In genomic region chr7:55432937-55433784, GRCh38 we compare ENCODE assay signal across 8 cellular contexts.
DNase-seq lines count a peak whose midpoint lies in the region; ATAC-seq and TF ChIP-seq lines count a peak whose summit lies in the region.

No MANE protein-coding gene starts in this region.

- TF ChIP-seq CTCF in A673 (conservative IDR thresholded peaks at IDR 0.05; ENCODE audit: low read depth, low read length) (peak; percentile 53), GM12872 (IDR thresholded peaks at IDR 0.05; ENCODE audit: insufficient read depth, low read depth, low read length) (peak; percentile 71), uterus (IDR thresholded peaks at IDR 0.05) (peak in 3 of 4 experiments; percentile 21 to 29 (median 26))

- peak; percentile 31 for DNase-seq in A673 (ENCODE audit: low spot score)
- peak; percentile 36 for DNase-seq in NCI-H2081 treated with DMSO at 0.1 percent for 48 hours (lab: John Stamatoyannopoulos, UW)
- no peak for DNase-seq in activated naive CD8-positive, alpha-beta T cell treated with anti-CD3 and anti-CD28 coated beads, Interleukin-2, amount 50 U/mL, for 24 hours
- DNase-seq in immature natural killer cell: peak in 2 of 3 donors; percentile 4 to 12
- DNase-seq in uterus: no peak
- DNase-seq in amygdala (lab: John Stamatoyannopoulos, UW): no peak

- H3K4me3 ChIP-seq in A673 (ENCODE audit: low read depth, low read length, poor library complexity, severe bottlenecking) (no peak overlapping the region), uterus (no peak overlapping the region)

- intact Hi-C loops in A673 (cut with micrococcal nuclease; ENCODE audit: unreplicated experiment) (no loop called here), uterus (cut with DNase I; ENCODE audit: low total_unique reads) (no loop called here)

- BruUV-seq in A673 (replicated peaks; lab: Mats Ljungman, UMichigan): no TSS peak

- H3K4me1 Mint-ChIP-seq in activated naive CD8-positive, alpha-beta T cell treated with anti-CD3 and anti-CD28 coated beads, Interleukin-2, amount 50 U/mL, for 24 hours: peaks cover 23% of the 10 kb centered on the region
- H3K4me1 Mint-ChIP-seq in immature natural killer cell: peaks cover 11 to 17% of the 10 kb centered on the region in 2 donors

- no peak overlapping the region for H3K4me3 Mint-ChIP-seq in activated naive CD8-positive, alpha-beta T cell treated with anti-CD3 and anti-CD28 coated beads, Interleukin-2, amount 50 U/mL, for 24 hours
- no peak overlapping the region for H3K4me3 Mint-ChIP-seq in immature natural killer cell

- H3K36me3 ChIP-seq in A673 (ENCODE audit: insufficient read depth, low read length, poor library complexity, severe bottlenecking) (no peaks in the 10 kb centered on the region), uterus (no peaks in the 10 kb centered on the region)

- no peaks in the 10 kb centered on the region for H3K9me3 ChIP-seq in A673 (ENCODE audit: low read depth, low read length, poor library complexity, severe bottlenecking)
- no peaks in the 10 kb centered on the region for H3K9me3 ChIP-seq in uterus

- POLR2A ChIA-PET in A673 (lab: Charles Lee; ENCODE audit: low non-redundant PET): no interaction called here

- no peaks in the 10 kb centered on the region for H3K27me3 Mint-ChIP-seq in activated naive CD8-positive, alpha-beta T cell treated with anti-CD3 and anti-CD28 coated beads, Interleukin-2, amount 50 U/mL, for 24 hours
- H3K27me3 Mint-ChIP-seq in immature natural killer cell (ENCODE audit: low read depth in 3 of 3): peaks cover 2 to 4% (median 3%) of the 10 kb centered on the region in 3 donors

- H3K4me1 ChIP-seq in A673 (ENCODE audit: insufficient read depth, low read length, poor library complexity, severe bottlenecking) (no peaks in the 10 kb centered on the region), uterus (no peaks in the 10 kb centered on the region)

- ATAC-seq in HG02798 (IDR thresholded peaks at IDR 0.05; ENCODE audit: poor library complexity, unreplicated experiment): peak; percentile 65
- peak; percentile 64 for ATAC-seq in activated naive CD8-positive, alpha-beta T cell treated with anti-CD3 and anti-CD28 coated beads, Interleukin-2, amount 50 U/mL, for 24 hours

- no peak for TF ChIP-seq POLR2A in uterus (IDR thresholded peaks at IDR 0.05)

- H3K27ac ChIP-seq in A673 (ENCODE audit: low read depth, low read length, poor library complexity, severe bottlenecking): no peak overlapping the region
- H3K27ac ChIP-seq in uterus: no peak overlapping the region

- no peaks in the 10 kb centered on the region for H3K27me3 ChIP-seq in A673 (replicated peaks; ENCODE audit: insufficient read depth, low read depth, low read length, poor library complexity)
- H3K27me3 ChIP-seq in uterus: no peaks in the 10 kb centered on the region

- CTCF ChIA-PET in A673 (lab: Charles Lee): interaction anchor here (1.0 kb wide), 1 partner anchor 165 kb away, joined by 3 read pairs; no protein-coding TSS in a partner anchor

- no peak overlapping the region for H3K27ac Mint-ChIP-seq in activated naive CD8-positive, alpha-beta T cell treated with anti-CD3 and anti-CD28 coated beads, Interleukin-2, amount 50 U/mL, for 24 hours
- peak overlapping the region in 2 of 6 donors; percentile 40 to 51 for H3K27ac Mint-ChIP-seq in immature natural killer cell

- no peaks in the 10 kb centered on the region for H3K36me3 Mint-ChIP-seq in activated naive CD8-positive, alpha-beta T cell treated with anti-CD3 and anti-CD28 coated beads, Interleukin-2, amount 50 U/mL, for 24 hours (ENCODE audit: low read depth)
- peaks cover 0 to 6% (median 0%) of the 10 kb centered on the region in 3 donors for H3K36me3 Mint-ChIP-seq in immature natural killer cell

- no peaks in the 10 kb centered on the region for H3K9me3 Mint-ChIP-seq in activated naive CD8-positive, alpha-beta T cell treated with anti-CD3 and anti-CD28 coated beads, Interleukin-2, amount 50 U/mL, for 24 hours
- no peaks in the 10 kb centered on the region for H3K9me3 Mint-ChIP-seq in immature natural killer cell

Comparison
In these comparisons a context has a peak if more than half of its experiments do, and no peak if none do; other contexts are left out.
1. DNase-seq: peak in A673 (single experiment), NCI-H2081 treated with DMSO at 0.1 percent for 48 hours (single experiment) and immature natural killer cell (2 of 3); none in activated naive CD8-positive, alpha-beta T cell treated with anti-CD3 and anti-CD28 coated beads, Interleukin-2, amount 50 U/mL, for 24 hours (single experiment), uterus (0 of 2) and amygdala (0 of 56).
2. Peak in every context shown above with its lines, with median percentiles within 50 percentile points of each other: CTCF ChIP-seq.